In the genomic region with DNA sequence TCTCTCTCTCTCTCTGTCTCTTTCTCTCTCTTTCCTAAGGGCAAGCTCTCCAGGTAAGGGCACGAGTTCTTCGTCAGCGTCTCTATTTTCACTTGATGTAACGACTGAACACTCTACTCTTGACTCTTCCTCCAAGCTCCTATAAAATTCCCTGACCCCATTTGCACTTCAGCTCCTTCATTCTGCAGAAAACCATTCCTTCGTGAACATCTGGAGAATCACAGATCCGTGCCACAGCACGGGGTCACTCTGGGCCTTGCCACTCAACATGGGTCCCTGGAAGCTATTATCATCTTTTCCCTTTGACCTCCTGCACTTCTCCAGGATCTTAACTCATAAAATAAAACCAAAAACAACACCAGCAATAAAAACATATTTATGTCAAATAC, we compare ENCODE assay signal across 8 cellular contexts.
DNase-seq lines count a peak whose midpoint lies in the region; ATAC-seq, FAIRE-seq and TF ChIP-seq lines count a peak whose summit lies in the region.

No MANE protein-coding gene starts in this region.

- H3K27me3 ChIP-seq in H1 (replicated peaks in 1 of 4; ENCODE audit: control insufficient read depth in 3 of 4, extremely low read depth in 1 of 4, insufficient read depth in 3 of 4, low read length in 3 of 4), result no peaks in the 10 kb centered on the region

- H3K4me3 ChIP-seq in H1 (ENCODE audit: extremely low read depth in 1 of 4, insufficient read depth in 2 of 4, low read depth in 3 of 4, low read length in 4 of 4), result no peak overlapping the region

- H2BK20ac ChIP-seq in H1 (ENCODE audit: low read length), result 0 out of 2 replicates have a peak overlapping the region, but pooled peaks have one; percentile 67

- no peak overlapping the region for H4K91ac ChIP-seq in H1 (replicated peaks; ENCODE audit: insufficient read length, low read length)

- peaks cover 15% of the 10 kb centered on the region for H3K4me1 Mint-ChIP-seq in stimulated activated naive CD8-positive, alpha-beta T cell treated with anti-CD3 and anti-CD28 coated beads, Interleukin-15, Interleukin-2, amounts not matched to agents 100 ng/mL and 50 ng/mL, for 24 hours (ENCODE audit: low read depth)
- H3K4me1 Mint-ChIP-seq in nephron (peaks cover 35% of the 10 kb centered on the region), progenitor cell of endocrine pancreas (ENCODE audit: low read depth) (peaks cover 5% of the 10 kb centered on the region)

- no peak overlapping the region for H3K18ac ChIP-seq in H1 (ENCODE audit: extremely low read depth, low read length)

- no peak for TF ChIP-seq POLR2A in H1 (IDR thresholded peaks at IDR 0.05; ENCODE audit: control extremely low read depth in 1 of 2, low read depth in 2 of 2, low read length in 2 of 2)

- no peak overlapping the region for H3K4ac ChIP-seq in H1 (replicated peaks; ENCODE audit: insufficient read length, low read depth, low read length)

- no peak for TF ChIP-seq EP300 in H1 (IDR thresholded peaks at IDR 0.05; ENCODE audit: borderline replicate concordance in 1 of 2, low read depth in 2 of 2, low read length in 2 of 2)

- H2BK15ac ChIP-seq in H1 (ENCODE audit: low read length), result no peak overlapping the region

- no peaks in the 10 kb centered on the region for H4K20me1 ChIP-seq in H1 (replicated peaks in 1 of 2; ENCODE audit: control insufficient read depth in 1 of 2, insufficient read depth in 2 of 2, low read length in 2 of 2)

- no peaks in the 10 kb centered on the region for H3K36me3 ChIP-seq in H1 (ENCODE audit: control insufficient read depth in 2 of 4, insufficient read depth in 4 of 4, low read length in 3 of 4)

- H3K9me3 Mint-ChIP-seq in stimulated activated naive CD8-positive, alpha-beta T cell treated with anti-CD3 and anti-CD28 coated beads, Interleukin-15, Interleukin-2, amounts not matched to agents 100 ng/mL and 50 ng/mL, for 24 hours, result no peaks in the 10 kb centered on the region
- H3K9me3 Mint-ChIP-seq in nephron (peaks cover 4% of the 10 kb centered on the region), progenitor cell of endocrine pancreas (ENCODE audit: low read depth) (no peaks in the 10 kb centered on the region)

- POLR2A ChIA-PET in H1 (lab: Charles Lee; ENCODE audit: partially characterized antibody), result interaction anchor here (1.1 kb wide), 1 partner anchor 9 kb away, joined by 3 read pairs; no protein-coding TSS in a partner anchor

- no peaks in the 10 kb centered on the region for H3K36me3 Mint-ChIP-seq in stimulated activated naive CD8-positive, alpha-beta T cell treated with anti-CD3 and anti-CD28 coated beads, Interleukin-15, Interleukin-2, amounts not matched to agents 100 ng/mL and 50 ng/mL, for 24 hours (ENCODE audit: low read depth)
- H3K36me3 Mint-ChIP-seq in nephron (ENCODE audit: low read depth) (no peaks in the 10 kb centered on the region), progenitor cell of endocrine pancreas (ENCODE audit: insufficient read depth) (no peaks in the 10 kb centered on the region)

- H3K27ac Mint-ChIP-seq in stimulated activated naive CD8-positive, alpha-beta T cell treated with anti-CD3 and anti-CD28 coated beads, Interleukin-15, Interleukin-2, amounts not matched to agents 100 ng/mL and 50 ng/mL, for 24 hours, result no peak overlapping the region
- peak overlapping the region; percentile 84 to 93 (median 90) for H3K27ac Mint-ChIP-seq in nephron
- H3K27ac Mint-ChIP-seq in progenitor cell of endocrine pancreas, result no peak overlapping the region

- peaks cover 13% of the 10 kb centered on the region for H3K27me3 Mint-ChIP-seq in stimulated activated naive CD8-positive, alpha-beta T cell treated with anti-CD3 and anti-CD28 coated beads, Interleukin-15, Interleukin-2, amounts not matched to agents 100 ng/mL and 50 ng/mL, for 24 hours
- H3K27me3 Mint-ChIP-seq in nephron (ENCODE audit: low read depth), result peaks cover 13% of the 10 kb centered on the region
- peaks cover 15% of the 10 kb centered on the region for H3K27me3 Mint-ChIP-seq in progenitor cell of endocrine pancreas

- WGBS in H1 (ENCODE audit: extremely low coverage in 1 of 2, insufficient coverage in 1 of 2, insufficient read length in 1 of 2, insufficient replicate concordance in 2 of 2, low coverage in 1 of 2, low lambda C conversion rate in 2 of 2, missing lambda C conversion rate in 1 of 2), 2 experiments, result 94% methylated on average over 7 of the region's 7 CpGs; no CpG with 5 or more reads in 1 of the 2 experiments

- H3K79me2 ChIP-seq in H1 (ENCODE audit: control insufficient read depth in 1 of 2, insufficient read depth in 2 of 2, low read length in 2 of 2), result no peaks in the 10 kb centered on the region

- H3K23me2 ChIP-seq in H1 (ENCODE audit: low read depth, low read length), result no peaks in the 10 kb centered on the region

- H3K9ac ChIP-seq in H1 (replicated peaks in 1 of 4; ENCODE audit: extremely low read depth in 1 of 4, low read depth in 3 of 4, low read length in 3 of 4), result no peak overlapping the region

- TF ChIP-seq RAD21 in H1 (IDR thresholded peaks at IDR 0.05 in 1 of 2, conservative IDR thresholded peaks at IDR 0.05 in 1 of 2; ENCODE audit: low read depth in 2 of 2, low read length in 2 of 2), result no peak

- peak overlapping the region; percentile 25 for H3K4me3 Mint-ChIP-seq in stimulated activated naive CD8-positive, alpha-beta T cell treated with anti-CD3 and anti-CD28 coated beads, Interleukin-15, Interleukin-2, amounts not matched to agents 100 ng/mL and 50 ng/mL, for 24 hours
- H3K4me3 Mint-ChIP-seq in nephron (peak overlapping the region; percentile 37 to 45 (median 40)), progenitor cell of endocrine pancreas (ENCODE audit: low read depth) (no peak overlapping the region)

- H3K27ac ChIP-seq in H1 (ENCODE audit: low read depth, low read length), result no peak overlapping the region

- CTCF ChIA-PET in H1 (lab: Charles Lee; ENCODE audit: partially characterized antibody), result interaction anchor here (0.8 to 2.0 kb wide), 11 partner anchors 8 to 531 kb away, joined by 3 to 8 read pairs (median 4); no protein-coding TSS in a partner anchor

- no peak overlapping the region for H3K4me2 ChIP-seq in H1 (ENCODE audit: insufficient read depth in 1 of 2, low read depth in 2 of 2, low read length in 2 of 2)

- no peak overlapping the region for H3K14ac ChIP-seq in H1 (ENCODE audit: insufficient read length)

- peak overlapping the region; percentile 99 for H2AFZ ChIP-seq in H1 (ENCODE audit: low read length)

- peaks cover 0 to 10% (median 3%) of the 10 kb centered on the region in 4 experiments; a peak in 5 of 7 replicates for H3K4me1 ChIP-seq in H1 (replicated peaks in 1 of 4; ENCODE audit: control insufficient read depth in 3 of 4, insufficient read depth in 4 of 4, low read length in 3 of 4)

- ATAC-seq in stimulated activated naive CD8-positive, alpha-beta T cell treated with anti-CD3 and anti-CD28 coated beads, Interleukin-15, Interleukin-2, amounts not matched to agents 100 U/mL and 50 U/mL, for 24 hours, result no peak
- ATAC-seq in HG03521 (IDR thresholded peaks at IDR 0.05; ENCODE audit: unreplicated experiment), result no peak

- H4K8ac ChIP-seq in H1 (ENCODE audit: extremely low read depth, insufficient read depth, low read length), result peak overlapping the region; percentile 19; the same call in 1 of the 2 replicates

- H2BK5ac ChIP-seq in H1 (ENCODE audit: low read depth, low read length), result no peak overlapping the region

- no peak for DNase-seq in stimulated activated naive CD8-positive, alpha-beta T cell treated with anti-CD3 and anti-CD28 coated beads, Interleukin-15, Interleukin-2, amounts not matched to agents 100 U/mL and 50 U/mL, for 24 hours
- DNase-seq in H1 (ENCODE audit: low read depth in 1 of 2, low spot score in 2 of 2), result no peak
- no peak for DNase-seq in progenitor cell of endocrine pancreas (ENCODE audit: low spot score, unreplicated experiment)
- DNase-seq in T-helper 1 cell, result no peak
- DNase-seq in NCI-H1105 (lab: John Stamatoyannopoulos, UW), result no peak

- H2BK12ac ChIP-seq in H1 (ENCODE audit: low read depth, low read length), result peak overlapping the region; percentile 84; the same call in 1 of the 2 replicates

- H4K5ac ChIP-seq in H1 (ENCODE audit: insufficient read length, low read depth, low read length), result no peak overlapping the region

- no peak overlapping the region for H2AK5ac ChIP-seq in H1 (ENCODE audit: low read depth, low read length)

- FAIRE-seq in H1 (lab: Jason Lieb, UNC), result no peak

- no peaks in the 10 kb centered on the region for H3K9me3 ChIP-seq in H1 (ENCODE audit: insufficient read depth in 2 of 2, low read depth in 1 of 2, low read length in 1 of 2)

- H2BK120ac ChIP-seq in H1 (replicated peaks; ENCODE audit: low read depth, low read length), result no peak overlapping the region

- no peak overlapping the region for H3K56ac ChIP-seq in H1 (replicated peaks; ENCODE audit: insufficient read length, low read depth, low read length)

- no peak for TF ChIP-seq CTCF in H1 (IDR thresholded peaks at IDR 0.05; ENCODE audit: control extremely low read depth in 1 of 3, insufficient read depth in 1 of 3, low read depth in 1 of 3, low read length in 3 of 3)
- TF ChIP-seq CTCF in nephron (IDR thresholded peaks at IDR 0.05; ENCODE audit: unreplicated experiment in 3 of 3), result no peak
- TF ChIP-seq CTCF in progenitor cell of endocrine pancreas (IDR thresholded peaks at IDR 0.05; ENCODE audit: unreplicated experiment), result no peak

- no peaks in the 10 kb centered on the region for H3K79me1 ChIP-seq in H1 (ENCODE audit: low read depth, low read length)

- no peak overlapping the region for H3K23ac ChIP-seq in H1 (ENCODE audit: insufficient read length)

TF ChIP-seq in H1, 55 proteins besides CTCF, POLR2A, EP300 and RAD21 (continues in another document):
- TF ChIP-seq RXRA (IDR thresholded peaks at IDR 0.05; ENCODE audit: insufficient read depth, low read depth, low read length) (no peak), SIN3A (conservative IDR thresholded peaks at IDR 0.05 in 1 of 2, IDR thresholded peaks at IDR 0.05 in 1 of 2; ENCODE audit: low read depth in 1 of 2, low read length in 2 of 2) (no peak), HDAC2 (IDR thresholded peaks at IDR 0.05; ENCODE audit: borderline replicate concordance in 1 of 2, low read depth in 2 of 2, low read length in 2 of 2) (no peak), FOSL1 (IDR thresholded peaks at IDR 0.05; ENCODE audit: insufficient read depth, low read depth, low read length) (no peak), CEBPB (IDR thresholded peaks at IDR 0.05; ENCODE audit: low read depth, low read length) (no peak), GABPA (IDR thresholded peaks at IDR 0.05; ENCODE audit: borderline replicate concordance, insufficient read depth, low read length) (no peak), EGR1 (IDR thresholded peaks at IDR 0.05; ENCODE audit: borderline replicate concordance, low read depth, low read length) (no peak)
- TF ChIP-seq, protein P1, sequence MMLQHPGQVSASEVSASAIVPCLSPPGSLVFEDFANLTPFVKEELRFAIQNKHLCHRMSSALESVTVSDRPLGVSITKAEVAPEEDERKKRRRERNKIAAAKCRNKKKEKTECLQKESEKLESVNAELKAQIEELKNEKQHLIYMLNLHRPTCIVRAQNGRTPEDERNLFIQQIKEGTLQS (IDR thresholded peaks at IDR 0.05; ENCODE audit: insufficient read depth, low read depth, low read length), result no peak

Comparison
In these comparisons a context has a peak if more than half of its experiments do, and no peak if none do; other contexts are left out.
1. H3K27ac Mint-ChIP-seq: peak in nephron (3 of 3); none in stimulated activated naive CD8-positive, alpha-beta T cell treated with anti-CD3 and anti-CD28 coated beads, Interleukin-15, Interleukin-2, amounts not matched to agents 100 ng/mL and 50 ng/mL, for 24 hours (single experiment) and progenitor cell of endocrine pancreas (single experiment).